In the genomic region with DNA sequence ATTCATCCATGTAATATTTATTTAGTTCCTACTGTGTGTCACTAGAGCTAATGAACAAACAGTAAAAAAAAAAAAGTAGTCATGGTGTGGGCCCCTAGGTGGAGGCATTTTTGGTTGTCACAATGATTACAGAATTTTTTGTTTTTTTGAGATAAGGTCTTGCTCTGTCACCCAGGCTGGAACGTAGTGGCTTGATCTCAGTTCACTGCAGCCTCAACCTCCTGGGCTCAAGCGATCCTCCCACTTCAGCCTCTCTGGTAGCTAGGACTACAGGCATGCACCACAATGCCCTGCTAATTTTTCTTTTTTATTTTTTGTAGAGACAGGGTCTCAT, we compare ENCODE assay signal across 34 cellular contexts. TPM values are rescaled to one million over a fixed set of nuclear protein-coding genes. Genes with fewer than 3 reads are reported as not detected.
"Had no signal": no experiment of that assay in that cellular context is flagged by ENCODE, and none has a peak within 500 bp of the region (broad histone marks: within the 10 kb centered on the region; RNA-seq: fewer than 3 reads in every experiment).

No MANE protein-coding gene starts in this region.

- H3K9me3 ChIP-seq: ascending aorta had no signal

- H3K27me3 ChIP-seq: ascending aorta, cardiac muscle cell had no signal

- FAIRE-seq: bronchial epithelial cell had no signal

- ATAC-seq: activated CD4-positive, alpha-beta T cell treated with anti-CD3 and anti-CD28 coated beads for 36 hours; activated CD4-positive, CD25-positive, alpha-beta regulatory T cell treated with anti-CD3 and anti-CD28 coated beads, Interleukin-2, amount 50 U/mL, for 24 hours; activated CD8-positive, alpha-beta memory T cell treated with anti-CD3 and anti-CD28 coated beads, Interleukin-2, amount 10 ng/mL, durations not matched to agents 7 days and 5 days; activated CD8-positive, alpha-beta T cell treated with anti-CD3 and anti-CD28 coated beads, Interleukin-2, amount 10 ng/mL, durations not matched to agents 7 days and 5 days; activated naive CD8-positive, alpha-beta T cell treated with anti-CD3 and anti-CD28 coated beads, Interleukin-2, amount 50 U/mL, for 24 hours; WTC11 had no signal

- H3K27ac ChIP-seq: ascending aorta, cardiac muscle cell, WERI-Rb-1 had no signal

- H3K36me3 ChIP-seq: ascending aorta, cardiac muscle cell, WERI-Rb-1 had no signal

- H3K4me1 ChIP-seq: ascending aorta had no signal

- DNase-seq: activated CD4-positive, alpha-beta memory T cell treated with anti-CD3 and anti-CD28 coated beads, Interleukin-2, amount 10 ng/mL, durations not matched to agents 7 days and 5 days; activated CD4-positive, alpha-beta T cell treated with anti-CD3 and anti-CD28 coated beads for 1 hour; activated CD4-positive, alpha-beta T cell treated with anti-CD3 and anti-CD28 coated beads for 36 hours; activated CD4-positive, alpha-beta T cell treated with anti-CD3 and anti-CD28 coated beads for 48 hours; activated CD4-positive, alpha-beta T cell treated with anti-CD3 and anti-CD28 coated beads, Interleukin-2, amount 10 ng/mL, durations not matched to agents 7 days and 5 days; activated CD4-positive, alpha-beta T cell treated with anti-CD3 and anti-CD28 coated beads, Interleukin-2, amount 50 U/mL, for 48 hours; activated CD4-positive, CD25-positive, alpha-beta regulatory T cell; activated CD8-positive, alpha-beta memory T cell treated with anti-CD3 and anti-CD28 coated beads for 24 hours; activated CD8-positive, alpha-beta memory T cell treated with anti-CD3 and anti-CD28 coated beads, Interleukin-2, amount 10 ng/mL, durations not matched to agents 7 days and 5 days; activated CD8-positive, alpha-beta memory T cell treated with anti-CD3 and anti-CD28 coated beads, Interleukin-2, amount 50 U/mL, for 48 hours; activated CD8-positive, alpha-beta T cell treated with anti-CD3 and anti-CD28 coated beads, Interleukin-2, amount 10 ng/mL, durations not matched to agents 7 days and 5 days; activated effector memory CD4-positive, alpha-beta T cell treated with Interleukin-2 at 50 U/mL for 16 hours; activated gamma-delta T cell; activated naive CD4-positive, alpha-beta T cell treated with anti-CD3 and anti-CD28 coated beads, Interleukin-2, amount 10 ng/mL, durations not matched to agents 7 days and 5 days; activated naive CD4-positive, alpha-beta T cell treated with Interleukin-2 at 50 U/mL for 16 hours; activated naive CD8-positive, alpha-beta T cell treated with anti-CD3 and anti-CD28 coated beads, Interleukin-2, amount 10 ng/mL, durations not matched to agents 7 days and 5 days; activated naive CD8-positive, alpha-beta T cell treated with anti-CD3 and anti-CD28 coated beads, Interleukin-2, amount 50 U/mL, for 24 hours; activated T-cell treated with anti-CD3 and anti-CD28 coated beads, Interleukin-2, amount 50 U/mL, for 24 hours; activated T-cell treated with anti-CD3 and anti-CD28 coated beads, Interleukin-2, amount 50 U/mL, for 48 hours; amygdala; anterior cingulate cortex; caudate nucleus; cerebellar nuclear complex; T-helper 2 cell; T-helper 9 cell; WERI-Rb-1 had no signal

- H3K4me3 ChIP-seq: ascending aorta, cardiac muscle cell had no signal

RNA-seq across cellular contexts. Expression of a gene that starts 22.0 kb away (rescaled TPM):
- total RNA-seq: activated CD4-positive, alpha-beta memory T cell treated with anti-CD3 and anti-CD28 coated beads, Interleukin-2, amount 10 ng/mL, durations not matched to agents 7 days and 5 days; activated CD4-positive, alpha-beta T cell treated with anti-CD3 and anti-CD28 coated beads for 36 hours; activated CD4-positive, alpha-beta T cell treated with anti-CD3 and anti-CD28 coated beads, Interleukin-2, amount 10 ng/mL, durations not matched to agents 7 days and 5 days; activated CD8-positive, alpha-beta memory T cell treated with anti-CD3 and anti-CD28 coated beads, Interleukin-2, amount 10 ng/mL, durations not matched to agents 7 days and 5 days; activated CD8-positive, alpha-beta T cell treated with anti-CD3 and anti-CD28 coated beads, Interleukin-2, amount 10 ng/mL, durations not matched to agents 7 days and 5 days; activated naive CD8-positive, alpha-beta T cell treated with anti-CD3 and anti-CD28 coated beads, Interleukin-2, amount 10 ng/mL, durations not matched to agents 7 days and 5 days; activated T-helper 2 cell treated with anti-CD3 and anti-CD28 coated beads, Interferon-gamma antibody, Interleukin-2, Interleukin-4, amounts not matched to agents 10 μg/mL and 5 μg/mL and 100 μg/mL, durations not matched to agents 14 hours and 24 hours and 36 hours; ascending aorta; bronchial epithelial cell; chondrocyte; WTC11 had no signal
- polyA plus RNA-seq: adipose tissue, cardiac muscle cell had no signal

RNA-seq across cellular contexts. Expression of a gene that starts 22.2 kb away (rescaled TPM):
- total RNA-seq: ascending aorta, chondrocyte had no signal
